9 cellular contexts compared by ENCODE assay signal in the genomic region with DNA sequence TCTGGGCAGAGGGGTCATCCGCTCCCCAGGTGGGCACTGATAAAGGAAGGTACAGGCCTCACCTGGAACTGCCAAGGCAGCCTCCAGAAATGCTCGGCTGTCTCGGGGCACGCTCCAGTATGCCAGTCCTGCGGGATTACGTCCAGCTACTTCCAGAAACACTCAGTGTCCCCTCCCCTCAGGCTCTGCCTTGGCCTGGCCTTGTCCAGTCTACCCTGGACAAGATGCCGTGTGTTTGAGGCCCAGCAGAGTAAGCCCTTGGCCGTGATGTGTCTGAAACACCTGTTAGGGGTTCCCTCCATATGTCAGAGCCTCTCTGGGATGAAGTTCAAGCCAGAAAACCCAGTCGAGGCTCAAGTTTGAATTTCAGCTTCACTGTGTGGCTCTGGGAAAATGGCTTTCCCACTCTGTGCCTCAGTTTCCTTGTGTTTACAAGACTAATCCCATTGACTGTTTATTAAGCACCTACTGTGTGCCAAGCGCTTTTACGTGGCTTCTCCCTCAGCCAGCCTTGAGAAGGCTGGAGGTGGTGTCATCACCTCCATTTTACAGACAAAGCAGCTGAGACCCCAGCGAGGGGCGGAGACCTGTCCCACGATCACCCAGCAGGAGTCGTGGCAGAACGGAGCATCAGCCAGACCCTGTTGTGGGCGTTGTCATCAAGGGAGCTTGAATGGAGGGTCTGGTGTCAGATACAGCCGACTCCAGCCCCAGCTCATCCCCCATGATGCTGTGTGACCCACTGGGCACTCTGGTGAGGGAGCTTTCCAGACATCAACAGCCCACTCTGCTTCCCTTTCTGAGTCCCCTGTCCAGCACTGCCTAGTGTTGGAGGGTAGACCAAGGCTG. TPM values are rescaled to one million over a fixed set of nuclear protein-coding genes. Genes with fewer than 3 reads are reported as not detected.
DNase-seq lines count a peak whose midpoint lies in the region; ATAC-seq and TF ChIP-seq lines count a peak whose summit lies in the region.
"Had no signal": no experiment of that assay in that cellular context is flagged by ENCODE, and none has a peak within 500 bp of the region (broad histone marks: within the 10 kb centered on the region; RNA-seq: fewer than 3 reads in every experiment).

No MANE protein-coding gene starts in this region.

- H3K9me3 ChIP-seq in CD4-positive, alpha-beta T cell (ENCODE audit: control insufficient read depth, low read length): no peaks in the 10 kb centered on the region
- H3K9me3 ChIP-seq in Karpas-422 (ENCODE audit: low read length) (no peaks in the 10 kb centered on the region), body of pancreas (no peaks in the 10 kb centered on the region)

- no peaks in the 10 kb centered on the region for H3K9me3 Mint-ChIP-seq in CD4-positive, alpha-beta T cell
- H3K9me3 Mint-ChIP-seq: H9 had no signal

- H3K4me1 ChIP-seq in Karpas-422 (ENCODE audit: low read length) (peaks cover 23% of the 10 kb centered on the region), body of pancreas (peaks cover 40% of the 10 kb centered on the region)

- no peak overlapping the region for H2AFZ ChIP-seq in Karpas-422 (ENCODE audit: low read length)

- peak overlapping the region; percentile 98 for H3K9ac ChIP-seq in Karpas-422 (ENCODE audit: low read length)

- TF ChIP-seq POLR2A in body of pancreas (IDR thresholded peaks at IDR 0.05): no peak

- DNase-seq in CD4-positive, alpha-beta T cell: no peak
- DNase-seq in Karpas-422 (no peak), body of pancreas (peak in 3 of 4 donors; percentile 46 to 54 (median 47)), myocyte (ENCODE audit: low read depth) (peak; percentile 33), superior temporal gyrus (ENCODE audit: extremely low spot score) (no peak), ecto neural progenitor cell (ENCODE audit: low spot score) (no peak), kidney glomerular epithelial cell (lab: John Stamatoyannopoulos, UW) (no peak)
- DNase-seq: H9 had no signal

- 55 to 57% methylated on average over 10 to 18 of the region's 18 CpGs for WGBS in body of pancreas, 2 donors

- H3K4me3 ChIP-seq in Karpas-422 (ENCODE audit: low read length): peak overlapping the region; percentile 49; the same call in 1 of the 2 replicates
- no peak overlapping the region for H3K4me3 ChIP-seq in body of pancreas

- no peak for TF ChIP-seq CTCF in CD4-positive, alpha-beta T cell (IDR thresholded peaks at IDR 0.05)
- no peak for TF ChIP-seq CTCF in body of pancreas (IDR thresholded peaks at IDR 0.05)

- H3K4me1 Mint-ChIP-seq in CD4-positive, alpha-beta T cell (ENCODE audit: low read depth): peaks cover 17% of the 10 kb centered on the region

- no peaks in the 10 kb centered on the region for H3K9me2 ChIP-seq in Karpas-422 (replicated peaks; ENCODE audit: insufficient read depth, low read length)

- POLR2A ChIA-PET in CD4-positive, alpha-beta T cell (lab: Charles Lee): interaction anchor here (0.6 to 2.4 kb wide), 19 partner anchors 10 to 914 kb away, joined by 3 to 51 read pairs (median 5); a partner anchor contains a TSS

- no peaks in the 10 kb centered on the region for H3K36me3 ChIP-seq in Karpas-422 (ENCODE audit: insufficient read depth, low read length)
- peaks cover 0 to 11% of the 10 kb centered on the region in 2 donors for H3K36me3 ChIP-seq in body of pancreas (replicated peaks in 1 of 2; ENCODE audit: insufficient read depth in 1 of 2, low read depth in 2 of 2)

- peak overlapping the region; percentile 32 for H3K27ac ChIP-seq in CD4-positive, alpha-beta T cell (ENCODE audit: low read depth, low read length)
- H3K27ac ChIP-seq in Karpas-422 (ENCODE audit: low read length) (peak overlapping the region; percentile 96), body of pancreas (peak overlapping the region in 2 of 4 donors; percentile 35 to 93)

- CTCF ChIA-PET in CD4-positive, alpha-beta T cell (lab: Charles Lee): interaction anchor here (1.0 to 1.8 kb wide), 5 partner anchors 9 to 87 kb away, joined by 3 to 10 read pairs (median 4); no protein-coding TSS in a partner anchor

- peaks cover 19% of the 10 kb centered on the region for H3K79me2 ChIP-seq in Karpas-422 (ENCODE audit: low read length)

- H3K27me3 Mint-ChIP-seq in CD4-positive, alpha-beta T cell: no peaks in the 10 kb centered on the region

- peak overlapping the region; percentile 86 for H3K4me3 Mint-ChIP-seq in CD4-positive, alpha-beta T cell

- intact Hi-C loops in CD4-positive, alpha-beta T cell (cut with DNase I, micrococcal nuclease): loop anchor here (5.0 kb wide), 2 partner anchors 41 to 149 kb away; a partner anchor contains a TSS
- intact Hi-C loops in body of pancreas (cut with DNase I): no loop called here

- peaks cover 42% of the 10 kb centered on the region for H3K36me3 Mint-ChIP-seq in CD4-positive, alpha-beta T cell (ENCODE audit: low read depth)

- H4K20me1 ChIP-seq in Karpas-422 (ENCODE audit: insufficient read depth, low read depth, low read length): no peaks in the 10 kb centered on the region

- H3K4me2 ChIP-seq in Karpas-422 (ENCODE audit: low read depth, low read length, poor library complexity, severe bottlenecking): peak overlapping the region; percentile 92

- no peaks in the 10 kb centered on the region for H3K27me3 ChIP-seq in CD4-positive, alpha-beta T cell (ENCODE audit: control insufficient read depth, insufficient read depth, low read length)
- H3K27me3 ChIP-seq in Karpas-422 (ENCODE audit: low read length): no peaks in the 10 kb centered on the region
- H3K27me3 ChIP-seq in body of pancreas: no peaks in the 10 kb centered on the region

- H3K27ac Mint-ChIP-seq in CD4-positive, alpha-beta T cell: peak overlapping the region; percentile 80
- H3K27ac Mint-ChIP-seq: H9 had no signal

- ATAC-seq in CD4-positive, alpha-beta T cell (ENCODE audit: poor library complexity): no peak
- no peak for ATAC-seq in body of pancreas
- ATAC-seq in esophagus mucosa: no peak

RNA-seq across cellular contexts. Expression of a gene that starts 2.0 kb away (rescaled TPM):
- 1 to 10 TPM; 4.6 to 5.6 TPM for total RNA-seq in CD4-positive, alpha-beta T cell
- 5.1 and 5.7 TPM in 2 replicates for total RNA-seq in Karpas-422 (2014; rRNA removed; shearing (Covaris generic); ENCODE audit: low replicate concordance)
- total RNA-seq in body of pancreas: 10 to 100 TPM; 18.9 to 21.8 TPM
- total RNA-seq in myocyte: 48.4 and 50.5 TPM in 2 replicates
- polyA plus RNA-seq in myocyte (2012): 63.5 TPM
- 35.6 TPM for total RNA-seq in esophagus mucosa

RNA-seq across cellular contexts. Expression of a gene that starts 22.6 kb away (rescaled TPM):
- total RNA-seq in CD4-positive, alpha-beta T cell: 10 to 100 TPM; 10.6 to 10.7 TPM
- total RNA-seq in Karpas-422 (2014; rRNA removed; shearing (Covaris generic); ENCODE audit: low replicate concordance): 256 and 416 TPM in 2 replicates
- 10 to 100 TPM; 30.3 to 32.9 TPM for total RNA-seq in body of pancreas
- total RNA-seq in myocyte: 0.73 and 6.5 TPM in 2 replicates
- polyA plus RNA-seq in myocyte (2012): 0.57 TPM
- 17.0 TPM for total RNA-seq in esophagus mucosa

RNA-seq across cellular contexts. Expression of a gene that starts 42.0 kb away (rescaled TPM):
- total RNA-seq in CD4-positive, alpha-beta T cell: 1 to 10 TPM; 2.8 to 3.9 TPM
- 17.0 and 24.2 TPM in 2 replicates for total RNA-seq in Karpas-422 (2014; rRNA removed; shearing (Covaris generic); ENCODE audit: low replicate concordance)
- total RNA-seq in body of pancreas (1 to 10 TPM; 3.4 to 5.6 TPM), myocyte (52.1 and 68.6 TPM in 2 replicates), esophagus mucosa (6.8 TPM)
- 19.8 TPM for polyA plus RNA-seq in myocyte (2012)

RNA-seq across cellular contexts. Expression of a gene that starts 52.8 kb away (rescaled TPM):
- total RNA-seq in CD4-positive, alpha-beta T cell: 10 to 100 TPM; 28.9 to 31.2 TPM
- total RNA-seq in Karpas-422 (2014; rRNA removed; shearing (Covaris generic); ENCODE audit: low replicate concordance): 2.5 and 6.2 TPM in 2 replicates
- total RNA-seq in body of pancreas (1 to 10 TPM in 1 of 2 donors, under 1 TPM in 1; 0.52 to 8.2 TPM), myocyte (2.7 and 3.4 TPM in 2 replicates), esophagus mucosa (1.1 TPM)
- 4.3 TPM for polyA plus RNA-seq in myocyte (2012)

RNA-seq across cellular contexts. Expression of a gene that starts 53.4 kb away (rescaled TPM):
- total RNA-seq in CD4-positive, alpha-beta T cell: 10 to 100 TPM; 16.1 to 16.4 TPM
- total RNA-seq in Karpas-422 (2014; rRNA removed; shearing (Covaris generic); ENCODE audit: low replicate concordance): 7.7 and 17.9 TPM in 2 replicates
- total RNA-seq in body of pancreas (10 to 100 TPM; 17.6 to 35.3 TPM), myocyte (5.8 and 6.2 TPM in 2 replicates), esophagus mucosa (3.2 TPM)
- 12.2 TPM for polyA plus RNA-seq in myocyte (2012)

Comparison
In these comparisons a context has a peak if more than half of its experiments do, and no peak if none do; other contexts are left out.
1. DNase-seq: peak in body of pancreas (3 of 4) and myocyte (single experiment); none in CD4-positive, alpha-beta T cell (0 of 10), Karpas-422 (single experiment), superior temporal gyrus (single experiment), ecto neural progenitor cell (single experiment) and kidney glomerular epithelial cell (single experiment).